32 cellular contexts compared by ENCODE assay signal in the genomic region with DNA sequence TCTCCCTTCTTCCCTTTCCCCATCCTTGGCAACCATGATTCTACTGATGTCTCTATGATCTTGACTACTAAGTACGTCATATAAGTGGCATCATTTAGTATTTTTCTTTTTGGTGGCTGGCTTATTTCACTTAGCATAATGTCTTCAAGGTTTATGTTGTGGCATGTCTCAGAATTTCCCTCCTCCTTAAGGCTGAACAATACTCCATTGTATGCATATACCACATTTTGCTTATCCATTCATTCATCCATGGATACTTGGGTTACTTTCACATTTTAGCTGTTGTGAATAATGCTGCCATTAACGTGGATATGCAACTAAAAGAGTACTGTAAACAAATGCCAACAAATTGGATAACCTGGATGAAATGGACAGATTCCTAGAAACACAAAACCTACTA.
"Had no signal": no experiment of that assay in that cellular context is flagged by ENCODE, and none has a peak within 500 bp of the region (broad histone marks: within the 10 kb centered on the region; RNA-seq: fewer than 3 reads in every experiment).

No MANE protein-coding gene starts in this region.

- H3K4me1 Mint-ChIP-seq: naive B cell; stimulated activated naive B cell treated with anti-CD40 and anti-IgM and Interleukin-4, amounts not matched to agents 10 μg/mL and 1 μg/mL and 100 μg/mL, for 72 hours had no signal

- DNase-seq: islet precursor cell; kidney glomerular epithelial cell; left colon; left lung; lower lobe of right lung; mesendoderm; naive B cell; natural killer cell; nephron progenitor cell; occipital lobe; ovary; retina; right cardiac atrium; stimulated activated CD4-positive, alpha-beta T cell treated with anti-CD3 and anti-CD28 coated beads, Interleukin-12 subunit alpha, Interleukin-12 subunit beta, amount 100 ng/mL, for 4 hours; stimulated activated CD4-positive, alpha-beta T cell treated with anti-CD3 and anti-CD28 coated beads, Interleukin-15, amount 100 ng/mL, for 24 hours; stimulated activated CD4-positive, alpha-beta T cell treated with anti-CD3 and anti-CD28 coated beads, Interleukin-2, amount 100 ng/mL, for 24 hours; stimulated activated CD4-positive, alpha-beta T cell treated with anti-CD3 and anti-CD28 coated beads, Interleukin-4, amount 100 ng/mL, for 1 hour; stimulated activated naive B cell treated with anti-CD40 and anti-IgM and Interleukin-4, amounts not matched to agents 10 μg/mL and 1 μg/mL and 100 μg/mL, for 72 hours; stimulated activated naive CD8-positive, alpha-beta T cell treated with anti-CD3 and anti-CD28 coated beads, Interleukin-15, Interleukin-2, amounts not matched to agents 100 U/mL and 50 U/mL, for 24 hours; stomach; testis; thyroid gland; transverse colon; upper lobe of left lung had no signal

- H3K27ac Mint-ChIP-seq: mesothelial cell of epicardium; naive B cell; natural killer cell; nephron progenitor cell; neural progenitor cell; progenitor cell of endocrine pancreas; stimulated activated naive B cell treated with anti-CD40 and anti-IgM and Interleukin-4, amounts not matched to agents 10 μg/mL and 1 μg/mL and 100 μg/mL, for 72 hours had no signal

- H3K36me3 Mint-ChIP-seq: natural killer cell; stimulated activated naive B cell treated with anti-CD40 and anti-IgM and Interleukin-4, amounts not matched to agents 10 μg/mL and 1 μg/mL and 100 μg/mL, for 72 hours had no signal

- H3K27ac ChIP-seq: hepatocyte, left lung, lower lobe of right lung, neural progenitor cell, neutrophil, ovary, skin epidermis, stomach, testis, thyroid gland, transverse colon, upper lobe of left lung, vagina had no signal

- H2AFZ ChIP-seq: hepatocyte, neural progenitor cell had no signal

- H3K4me3 ChIP-seq: hepatocyte, left lung, lower lobe of right lung, neural progenitor cell, ovary, skin epidermis, stomach, testis, thyroid gland, transverse colon, upper lobe of left lung, vagina had no signal

- H3K9me3 Mint-ChIP-seq: mesothelial cell of epicardium; naive B cell; natural killer cell; nephron progenitor cell; stimulated activated naive B cell treated with anti-CD40 and anti-IgM and Interleukin-4, amounts not matched to agents 10 μg/mL and 1 μg/mL and 100 μg/mL, for 72 hours had no signal

- H3K27me3 ChIP-seq: hepatocyte, left lung, neural progenitor cell, ovary, stomach, testis, thyroid gland, transverse colon, upper lobe of left lung, vagina had no signal

- H3K9ac ChIP-seq: neural progenitor cell had no signal

- H3K4me1 ChIP-seq: left lung, neural progenitor cell had no signal

- H3K36me3 ChIP-seq: left lung, lower lobe of right lung, neural progenitor cell, neutrophil, ovary, stomach, thyroid gland, transverse colon, upper lobe of left lung, vagina had no signal

- H3K4me2 ChIP-seq: hepatocyte, neural progenitor cell had no signal

- ATAC-seq: left colon; left lung; lower lobe of right lung; natural killer cell; right cardiac atrium; sciatic nerve; stimulated activated naive B cell treated with anti-CD40 and anti-IgM and Interleukin-4, amounts not matched to agents 10 μg/mL and 1 μg/mL and 100 μg/mL, for 72 hours; stimulated activated naive CD8-positive, alpha-beta T cell treated with anti-CD3 and anti-CD28 coated beads, Interleukin-15, Interleukin-2, amounts not matched to agents 100 U/mL and 50 U/mL, for 24 hours had no signal

- H3K27me3 Mint-ChIP-seq: progenitor cell of endocrine pancreas had no signal

- H3K4me3 Mint-ChIP-seq: mesothelial cell of epicardium; naive B cell; natural killer cell; nephron progenitor cell; neural progenitor cell; stimulated activated naive B cell treated with anti-CD40 and anti-IgM and Interleukin-4, amounts not matched to agents 10 μg/mL and 1 μg/mL and 100 μg/mL, for 72 hours had no signal

- H3K9me3 ChIP-seq: left lung, lower lobe of right lung, neutrophil, ovary, stomach, testis, thyroid gland, transverse colon, upper lobe of left lung, vagina had no signal
